ENCODE assay signal across 8 cellular contexts in genomic region chr9:111483419-111483861, GRCh38. TPM values are rescaled to one million over a fixed set of nuclear protein-coding genes. Genes with fewer than 3 reads are reported as not detected.
A peak's percentile ranks its signal among the peaks of the same experiment; 100 is the strongest.
DNase-seq lines count a peak whose midpoint lies in the region; ATAC-seq and TF ChIP-seq lines count a peak whose summit lies in the region.

No MANE protein-coding gene starts in this region.

- H2AFZ ChIP-seq in GM23338: no peak overlapping the region
- H2AFZ ChIP-seq in MM.1S (ENCODE audit: low read length): no peak overlapping the region

- ATAC-seq in GM23338: no peak

- H3K4me3 ChIP-seq in GM23338: peak overlapping the region; percentile 99; the same call in 1 of the 2 replicates
- no peak overlapping the region for H3K4me3 ChIP-seq in MM.1S (ENCODE audit: low read length)
- H3K4me3 ChIP-seq in foreskin fibroblast (ENCODE audit: low read depth in 1 of 2, low read length in 2 of 2): peak overlapping the region; percentile 94 to 95
- peak overlapping the region; percentile 91 for H3K4me3 ChIP-seq in retinal pigment epithelial cell (ENCODE audit: low read length)

- H3K4me1 Mint-ChIP-seq in GM23338: peaks cover 27% of the 10 kb centered on the region

- no peak overlapping the region for H3K9ac ChIP-seq in MM.1S (ENCODE audit: low read length)

- peak; percentile 53 for DNase-seq in NCI-H2029 (lab: John Stamatoyannopoulos, UW)
- no peak for DNase-seq in NCI-H2029 treated with DMSO at 0.1 percent for 48 hours (lab: John Stamatoyannopoulos, UW)
- no peak for DNase-seq in GM23338 (ENCODE audit: low spot score)
- DNase-seq in MM.1S: peak; percentile 38
- DNase-seq in activated T-cell treated with anti-CD3 and anti-CD28 coated beads for 48 hours (ENCODE audit: low read depth): peak; percentile 52
- DNase-seq in foreskin fibroblast: peak in 1 of 2 donors; percentile 79
- DNase-seq in retinal pigment epithelial cell (ENCODE audit: low read depth): no peak
- no peak for DNase-seq in foreskin melanocyte

- peaks cover 24% of the 10 kb centered on the region for H3K4me1 ChIP-seq in GM23338 (ENCODE audit: insufficient read depth)
- peaks cover 14% of the 10 kb centered on the region; the same call in 1 of the 2 replicates for H3K4me1 ChIP-seq in MM.1S (ENCODE audit: low read length)

- H3F3A ChIP-seq in GM23338 (replicated peaks; ENCODE audit: low read depth) (peaks cover 20% of the 10 kb centered on the region), MM.1S (ENCODE audit: insufficient read depth, low read length) (peaks cover 13% of the 10 kb centered on the region)

- no peaks in the 10 kb centered on the region for H3K36me3 ChIP-seq in GM23338 (ENCODE audit: insufficient read depth)
- no peaks in the 10 kb centered on the region for H3K36me3 ChIP-seq in MM.1S (replicated peaks; ENCODE audit: insufficient read depth, low read length)

- no peak for TF ChIP-seq CTCF in GM23338 (conservative IDR thresholded peaks at IDR 0.05; ENCODE audit: low read depth in 2 of 2)
- no peak for TF ChIP-seq CTCF in MM.1S (IDR thresholded peaks at IDR 0.05; ENCODE audit: low read length)
- no peak for TF ChIP-seq CTCF in foreskin fibroblast (IDR thresholded peaks at IDR 0.05; ENCODE audit: low read depth, low read length)
- TF ChIP-seq CTCF in retinal pigment epithelial cell (conservative IDR thresholded peaks at IDR 0.05; ENCODE audit: low read depth, low read length): no peak

- no peak overlapping the region for H3K27ac Mint-ChIP-seq in GM23338

- no peak overlapping the region; the same call in 2 of the 3 replicates for H3K4me3 Mint-ChIP-seq in GM23338

- peaks cover 4% of the 10 kb centered on the region; the same call in 1 of the 3 replicates for H3K36me3 Mint-ChIP-seq in GM23338 (ENCODE audit: low read depth)

- H3K79me2 ChIP-seq in GM23338 (replicated peaks; ENCODE audit: insufficient read depth) (peaks cover 52% of the 10 kb centered on the region), MM.1S (ENCODE audit: low read length) (peaks cover 50% of the 10 kb centered on the region)

- no peaks in the 10 kb centered on the region for H3K9me3 Mint-ChIP-seq in GM23338

- H3K9me2 ChIP-seq in GM23338 (ENCODE audit: insufficient read depth) (no peaks in the 10 kb centered on the region), MM.1S (replicated peaks; ENCODE audit: insufficient read depth, low read length) (no peaks in the 10 kb centered on the region)

- H3K27me3 ChIP-seq in GM23338 (ENCODE audit: insufficient read depth): no peaks in the 10 kb centered on the region
- no peaks in the 10 kb centered on the region for H3K27me3 ChIP-seq in MM.1S (replicated peaks; ENCODE audit: insufficient read depth, low read length)

- peaks cover 3% of the 10 kb centered on the region; the same call in 1 of the 2 replicates for H4K20me1 ChIP-seq in GM23338 (replicated peaks; ENCODE audit: insufficient read depth)
- peaks cover 23% of the 10 kb centered on the region for H4K20me1 ChIP-seq in MM.1S (ENCODE audit: insufficient read depth, low read length)

- H3K4me2 ChIP-seq in GM23338 (peak overlapping the region; percentile 56; the same call in 1 of the 2 replicates), MM.1S (ENCODE audit: low read depth, low read length) (no peak overlapping the region)

- H3K9me3 ChIP-seq in MM.1S (replicated peaks; ENCODE audit: insufficient read depth, low read length): no peaks in the 10 kb centered on the region

- peaks cover 3% of the 10 kb centered on the region for H3K27me3 Mint-ChIP-seq in GM23338 (ENCODE audit: insufficient read depth, low read depth, poor library complexity)

- no peak overlapping the region for H3K27ac ChIP-seq in GM23338 (ENCODE audit: low read depth)
- no peak overlapping the region for H3K27ac ChIP-seq in MM.1S (ENCODE audit: low read length)

TF ChIP-seq in GM23338, 12 proteins besides CTCF, POLR2A, EP300 and RAD21:
- TF ChIP-seq NANOG (IDR thresholded peaks at IDR 0.05; ENCODE audit: borderline replicate concordance): no peak
- no peak for TF ChIP-seq JUNB (IDR thresholded peaks at IDR 0.05; ENCODE audit: unreplicated experiment)
- TF ChIP-seq ZNF462 (CRISPR knock-in tag; IDR thresholded peaks at IDR 0.05): no peak
- no peak for TF ChIP-seq EZH2 (IDR thresholded peaks at IDR 0.05; ENCODE audit: low read depth, unreplicated experiment)
- TF ChIP-seq EZH2phosphoT487 (IDR thresholded peaks at IDR 0.05; ENCODE audit: unreplicated experiment): no peak
- TF ChIP-seq ZNF331 (CRISPR knock-in tag; IDR thresholded peaks at IDR 0.05; ENCODE audit: low read depth): no peak
- TF ChIP-seq POLR2AphosphoS5 (IDR thresholded peaks at IDR 0.05; ENCODE audit: low read depth): no peak
- no peak for TF ChIP-seq ZNF114 (CRISPR knock-in tag; IDR thresholded peaks at IDR 0.05)
- no peak for TF ChIP-seq CREB1 (CRISPR knock-in tag; IDR thresholded peaks at IDR 0.05; ENCODE audit: low read depth)
- TF ChIP-seq STAT1 (IDR thresholded peaks at IDR 0.05; ENCODE audit: unreplicated experiment): no peak

RNA-seq across cellular contexts. Expression of gene ECPAS, which starts 0.7 kb away (rescaled TPM):
- 91.9 and 104 TPM in 2 replicates for total RNA-seq in GM23338 (2014; rRNA removed; shearing (Covaris generic))
- 50.8 and 51.4 TPM in 2 replicates for polyA plus RNA-seq in GM23338 (2016; fragmentation: Nextera tagmentation; extraction: Ambion mirVana)

RNA-seq across cellular contexts. Expression of gene ZNF483, which starts 41.5 kb away (rescaled TPM):
- total RNA-seq in GM23338 (2014; rRNA removed; shearing (Covaris generic)): 84.5 and 112 TPM in 2 replicates
- polyA plus RNA-seq in GM23338 (2016; fragmentation: Nextera tagmentation; extraction: Ambion mirVana): 8.0 and 9.7 TPM in 2 replicates

Comparison
In these comparisons a context has a peak if more than half of its experiments do, and no peak if none do; other contexts are left out.
1. DNase-seq: peak in NCI-H2029 (single experiment), MM.1S (single experiment) and activated T-cell treated with anti-CD3 and anti-CD28 coated beads for 48 hours (single experiment); none in NCI-H2029 treated with DMSO at 0.1 percent for 48 hours (single experiment), GM23338 (single experiment), retinal pigment epithelial cell (single experiment) and foreskin melanocyte (single experiment).